11 cellular contexts compared by ENCODE assay signal in the genomic region with DNA sequence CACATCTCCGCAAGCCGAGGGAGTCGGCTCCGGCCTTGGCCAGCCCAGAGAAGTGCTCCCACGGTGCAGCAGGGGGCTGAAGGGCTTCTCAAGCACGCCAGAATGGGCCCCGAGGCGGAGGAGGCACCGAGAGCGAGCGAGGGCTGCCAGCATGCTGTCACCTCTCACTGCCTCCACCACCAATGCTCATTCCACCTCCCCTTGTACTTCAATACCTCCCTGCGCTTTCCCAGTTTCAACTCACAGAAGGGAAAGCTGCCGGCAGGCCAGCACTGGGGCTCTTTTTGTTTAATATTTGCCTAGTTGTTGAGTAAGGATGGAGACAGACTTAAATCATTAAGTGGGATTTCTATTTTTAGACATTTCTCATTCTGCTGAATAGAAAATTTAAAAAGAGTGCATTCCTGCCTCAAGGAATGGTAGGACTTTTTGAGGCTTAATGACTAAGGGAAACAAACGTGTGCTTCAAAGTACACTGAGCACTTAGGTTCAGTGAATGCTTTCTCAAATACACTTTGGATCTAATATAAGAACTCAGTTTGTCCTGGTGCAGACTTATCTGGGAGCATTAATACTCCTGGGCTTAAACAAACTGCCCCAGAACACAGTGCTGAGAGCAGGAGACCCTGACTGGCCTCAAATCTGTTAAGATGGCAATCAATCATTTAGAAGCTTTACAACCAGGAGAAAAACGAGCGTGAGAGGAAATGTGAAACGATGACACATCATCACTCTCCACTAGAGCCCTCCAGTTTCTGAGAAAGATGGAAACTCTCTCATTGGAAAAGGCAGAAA.
DNase-seq lines count a peak whose midpoint lies in the region; ATAC-seq, FAIRE-seq and TF ChIP-seq lines count a peak whose summit lies in the region.
"Had no signal": no experiment of that assay in that cellular context is flagged by ENCODE, and none has a peak within 500 bp of the region (broad histone marks: within the 10 kb centered on the region; RNA-seq: fewer than 3 reads in every experiment).

No MANE protein-coding gene starts in this region.

- H3K4me2 ChIP-seq in HepG2 (ENCODE audit: low read depth, low read length), result peak overlapping the region; percentile 10; the same call in 1 of the 2 replicates

- H2AFZ ChIP-seq in HepG2 (ENCODE audit: low read length), result no peak overlapping the region
- H2AFZ ChIP-seq: parathyroid adenoma had no signal

- CTCF ChIA-PET in HepG2 (lab: Yijun Ruan, JAX; ENCODE audit: low intra/inter-chr PET ratio, low total read pairs), result no interaction called here

- H3K9me3 ChIP-seq in HepG2 (ENCODE audit: low read length) (0 out of 2 replicates have a peak, but pooled peaks cover 5% of the 10 kb centered on the region), right lobe of liver (no peaks in the 10 kb centered on the region), ascending aorta (no peaks in the 10 kb centered on the region), vagina (no peaks in the 10 kb centered on the region), transverse colon (no peaks in the 10 kb centered on the region)

- BruUV-seq in HepG2 (replicated peaks; lab: Mats Ljungman, UMichigan), result no TSS peak

- intact Hi-C loops in HepG2 (cut with micrococcal nuclease; ENCODE audit: unreplicated experiment), result no loop called here
- intact Hi-C loops in right lobe of liver (cut with DNase I), result no loop called here
- intact Hi-C loops in ascending aorta (cut with DNase I), result no loop called here
- intact Hi-C loops in vagina (cut with DNase I), result no loop called here
- intact Hi-C loops in transverse colon (cut with DNase I; ENCODE audit: low total_unique reads), result no loop called here

- H3K9ac ChIP-seq in HepG2 (ENCODE audit: insufficient read depth, low read depth, low read length), result no peak overlapping the region
- H3K9ac ChIP-seq: parathyroid adenoma had no signal

- H3K4me1 ChIP-seq in HepG2 (ENCODE audit: insufficient read depth, low read length), result peaks cover 32% of the 10 kb centered on the region
- no peaks in the 10 kb centered on the region for H3K4me1 ChIP-seq in right lobe of liver
- H3K4me1 ChIP-seq in ascending aorta, result peaks cover 4 to 10% of the 10 kb centered on the region in 2 donors
- H3K4me1 ChIP-seq in vagina, result peaks cover 18% of the 10 kb centered on the region
- peaks cover 0 to 5% (median 0%) of the 10 kb centered on the region in 4 donors for H3K4me1 ChIP-seq in transverse colon
- H3K4me1 ChIP-seq: parathyroid adenoma had no signal

- H3K4me3 ChIP-seq in HepG2 (replicated peaks in 1 of 3; ENCODE audit: insufficient read depth in 1 of 3, low read depth in 2 of 3, low read length in 3 of 3), result no peak overlapping the region
- H3K4me3 ChIP-seq in right lobe of liver, result no peak overlapping the region
- peak overlapping the region; percentile 27 to 42 for H3K4me3 ChIP-seq in ascending aorta
- peak overlapping the region in 1 of 2 donors; percentile 12 for H3K4me3 ChIP-seq in vagina
- H3K4me3 ChIP-seq in transverse colon, result no peak overlapping the region

- TF ChIP-seq CTCF in HepG2 (CRISPR knock-in tag; IDR thresholded peaks at IDR 0.05), result no peak
- TF ChIP-seq CTCF in right lobe of liver (IDR thresholded peaks at IDR 0.05), result no peak
- TF ChIP-seq CTCF in ascending aorta (IDR thresholded peaks at IDR 0.05), result no peak
- TF ChIP-seq CTCF in vagina (IDR thresholded peaks at IDR 0.05), result no peak
- TF ChIP-seq CTCF in transverse colon (IDR thresholded peaks at IDR 0.05), result no peak

- ATAC-seq in HepG2 (peak; percentile 36), right lobe of liver (no peak), GM21381 (IDR thresholded peaks at IDR 0.05; ENCODE audit: unreplicated experiment) (no peak), HG03442 (IDR thresholded peaks at IDR 0.05; ENCODE audit: unreplicated experiment) (no peak)

- no peak for TF ChIP-seq EP300 in HepG2 (IDR thresholded peaks at IDR 0.05; ENCODE audit: low read depth in 2 of 2, low read length in 2 of 2)
- TF ChIP-seq EP300 in HepG2 (CRISPR knock-in tag; IDR thresholded peaks at IDR 0.05; ENCODE audit: borderline replicate concordance), result no peak
- TF ChIP-seq EP300 in transverse colon (IDR thresholded peaks at IDR 0.05; ENCODE audit: low read depth), result no peak

- H3K27ac ChIP-seq in HepG2 (ENCODE audit: extremely low read length, insufficient read depth, low read length), result no peak overlapping the region
- no peak overlapping the region for H3K27ac ChIP-seq in right lobe of liver
- peak overlapping the region; percentile 65 to 66 for H3K27ac ChIP-seq in ascending aorta
- peak overlapping the region; percentile 51 for H3K27ac ChIP-seq in vagina
- H3K27ac ChIP-seq in transverse colon, result no peak overlapping the region
- H3K27ac ChIP-seq: parathyroid adenoma had no signal

- DNase-seq in HepG2 (ENCODE audit: low spot score) (no peak), right lobe of liver (no peak), ascending aorta (ENCODE audit: low spot score in 2 of 2) (no peak), kidney glomerular epithelial cell (lab: John Stamatoyannopoulos, UW) (peak; percentile 84), vagina (ENCODE audit: extremely low spot score in 2 of 2) (no peak), transverse colon (no peak)
- DNase-seq: activated CD8-positive, alpha-beta memory T cell treated with anti-CD3 and anti-CD28 coated beads for 24 hours; stimulated activated naive CD4-positive, alpha-beta T cell treated with Interleukin-2 at 50 U/mL for 16 hours had no signal

- no peak for TF ChIP-seq RAD21 in HepG2 (CRISPR knock-in tag; IDR thresholded peaks at IDR 0.05)

- H3K36me3 ChIP-seq in HepG2 (replicated peaks in 1 of 2; ENCODE audit: control insufficient read depth in 1 of 2, insufficient read depth in 2 of 2, low read length in 2 of 2), result no peaks in the 10 kb centered on the region
- no peaks in the 10 kb centered on the region for H3K36me3 ChIP-seq in right lobe of liver
- no peaks in the 10 kb centered on the region for H3K36me3 ChIP-seq in ascending aorta
- H3K36me3 ChIP-seq in vagina, result no peaks in the 10 kb centered on the region
- no peaks in the 10 kb centered on the region for H3K36me3 ChIP-seq in transverse colon

- in situ Hi-C loops in HepG2 (cut with HindIII; ENCODE audit: extremely low pct_ligation_motif_present, low pct_unique_long_range_greater_than_20kb) (no loop called here), transverse colon (cut with MboI; ENCODE audit: low pct_ligation_motif_present in 1 of 4, low pct_unique_long_range_greater_than_20kb in 1 of 4, low sequenced_read_pairs in 3 of 4) (no loop called here)

- TF ChIP-seq POLR2A in HepG2 (IDR thresholded peaks at IDR 0.05; ENCODE audit: insufficient read depth in 1 of 2, low read depth in 2 of 2, low read length in 2 of 2), result no peak
- no peak for TF ChIP-seq POLR2A in right lobe of liver (IDR thresholded peaks at IDR 0.05)
- TF ChIP-seq POLR2A in vagina (IDR thresholded peaks at IDR 0.05), result no peak
- no peak for TF ChIP-seq POLR2A in transverse colon (IDR thresholded peaks at IDR 0.05)

- POLR2A ChIA-PET in HepG2 (lab: Yijun Ruan, JAX), result no interaction called here

- no peak for FAIRE-seq in HepG2 (lab: Jason Lieb, UNC)

- no peaks in the 10 kb centered on the region for H3K79me2 ChIP-seq in HepG2 (ENCODE audit: insufficient read depth, low read length)

- no peaks in the 10 kb centered on the region for H4K20me1 ChIP-seq in HepG2 (ENCODE audit: insufficient read depth, low read length)

- 39% methylated on average over 9 of the region's 17 CpGs for WGBS in HepG2 (ENCODE audit: low lambda C conversion rate)
- WGBS in right lobe of liver (ENCODE audit: insufficient coverage, low coverage, low lambda C conversion rate, missing lambda C conversion rate), result 74% methylated on average over 10 of the region's 17 CpGs
- WGBS in transverse colon (ENCODE audit: low coverage in 1 of 2), 2 donors, result 51 to 81% methylated on average over 4 to 17 of the region's 17 CpGs

- peaks cover 0 to 3% of the 10 kb centered on the region in 2 experiments; a peak in 1 of 5 replicates for H3K27me3 ChIP-seq in HepG2 (ENCODE audit: control insufficient read depth in 1 of 2, insufficient read depth in 2 of 2, low read length in 2 of 2)
- H3K27me3 ChIP-seq in right lobe of liver, result no peaks in the 10 kb centered on the region
- no peaks in the 10 kb centered on the region for H3K27me3 ChIP-seq in ascending aorta
- no peaks in the 10 kb centered on the region for H3K27me3 ChIP-seq in vagina
- no peaks in the 10 kb centered on the region for H3K27me3 ChIP-seq in transverse colon

TF ChIP-seq in HepG2, 621 proteins besides CTCF, POLR2A, EP300 and RAD21 (continues in another document):
- no peak for TF ChIP-seq HNRNPUL1 (IDR thresholded peaks at IDR 0.05; ENCODE audit: low read depth, low read length)
- TF ChIP-seq, protein P1, sequence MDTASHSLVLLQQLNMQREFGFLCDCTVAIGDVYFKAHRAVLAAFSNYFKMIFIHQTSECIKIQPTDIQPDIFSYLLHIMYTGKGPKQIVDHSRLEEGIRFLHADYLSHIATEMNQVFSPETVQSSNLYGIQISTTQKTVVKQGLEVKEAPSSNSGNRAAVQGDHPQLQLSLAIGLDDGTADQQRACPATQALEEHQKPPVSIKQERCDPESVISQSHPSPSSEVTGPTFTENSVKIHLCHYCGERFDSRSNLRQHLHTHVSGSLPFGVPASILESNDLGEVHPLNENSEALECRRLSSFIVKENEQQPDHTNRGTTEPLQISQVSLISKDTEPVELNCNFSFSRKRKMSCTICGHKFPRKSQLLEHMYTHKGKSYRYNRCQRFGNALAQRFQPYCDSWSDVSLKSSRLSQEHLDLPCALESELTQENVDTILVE (CRISPR knock-in tag; IDR thresholded peaks at IDR 0.05), result no peak
- TF ChIP-seq, protein P2, sequence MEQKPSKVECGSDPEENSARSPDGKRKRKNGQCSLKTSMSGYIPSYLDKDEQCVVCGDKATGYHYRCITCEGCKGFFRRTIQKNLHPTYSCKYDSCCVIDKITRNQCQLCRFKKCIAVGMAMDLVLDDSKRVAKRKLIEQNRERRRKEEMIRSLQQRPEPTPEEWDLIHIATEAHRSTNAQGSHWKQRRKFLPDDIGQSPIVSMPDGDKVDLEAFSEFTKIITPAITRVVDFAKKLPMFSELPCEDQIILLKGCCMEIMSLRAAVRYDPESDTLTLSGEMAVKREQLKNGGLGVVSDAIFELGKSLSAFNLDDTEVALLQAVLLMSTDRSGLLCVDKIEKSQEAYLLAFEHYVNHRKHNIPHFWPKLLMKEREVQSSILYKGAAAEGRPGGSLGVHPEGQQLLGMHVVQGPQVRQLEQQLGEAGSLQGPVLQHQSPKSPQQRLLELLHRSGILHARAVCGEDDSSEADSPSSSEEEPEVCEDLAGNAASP (CRISPR knock-in tag; IDR thresholded peaks at IDR 0.05; ENCODE audit: borderline replicate concordance), result no peak

Comparison
In these comparisons a context has a peak if more than half of its experiments do, and no peak if none do; other contexts are left out.
1. H3K27ac ChIP-seq: peak in ascending aorta (2 of 2) and vagina (single experiment); none in HepG2 (single experiment), right lobe of liver (0 of 3) and transverse colon (0 of 4).
2. H3K4me3 ChIP-seq: peak in ascending aorta (2 of 2); none in HepG2 (0 of 3), right lobe of liver (0 of 3) and transverse colon (0 of 4).